ENCODE assay signal across 11 cellular contexts in genomic region chr7:1874522-1875389, GRCh38.
DNase-seq lines count a peak whose midpoint lies in the region; FAIRE-seq and TF ChIP-seq lines count a peak whose summit lies in the region.
"Had no signal": no experiment of that assay in that cellular context is flagged by ENCODE, and none has a peak within 500 bp of the region (broad histone marks: within the 10 kb centered on the region; RNA-seq: fewer than 3 reads in every experiment).

No MANE protein-coding gene starts in this region.

- 67 to 89% (median 67%) methylated on average over 15 to 22 of the region's 23 CpGs for WGBS in ovary, 3 donors

- H3K27ac ChIP-seq in colonic mucosa (no peak overlapping the region), uterus (no peak overlapping the region), ovary (no peak overlapping the region)
- H3K27ac ChIP-seq: Peyer's patch, sigmoid colon had no signal

- H3K4me3 ChIP-seq in colonic mucosa (no peak overlapping the region), uterus (no peak overlapping the region), ovary (no peak overlapping the region)
- H3K4me3 ChIP-seq: Peyer's patch, sigmoid colon had no signal

- H3K9me3 ChIP-seq in colonic mucosa = no peaks in the 10 kb centered on the region
- no peaks in the 10 kb centered on the region for H3K9me3 ChIP-seq in uterus
- H3K9me3 ChIP-seq in ovary = no peaks in the 10 kb centered on the region

- TF ChIP-seq EP300 in ovary (IDR thresholded peaks at IDR 0.05) = no peak

- intact Hi-C loops in colonic mucosa (cut with DNase I) (no loop called here), uterus (cut with DNase I; ENCODE audit: low total_unique reads) (no loop called here), ovary (cut with DNase I) (no loop called here)

- H3K4me1 ChIP-seq in colonic mucosa = peaks cover 4% of the 10 kb centered on the region
- H3K4me1 ChIP-seq in uterus = no peaks in the 10 kb centered on the region
- no peaks in the 10 kb centered on the region for H3K4me1 ChIP-seq in ovary (ENCODE audit: insufficient read depth)
- H3K4me1 ChIP-seq: Peyer's patch, sigmoid colon had no signal

- no peaks in the 10 kb centered on the region for H3K27me3 ChIP-seq in colonic mucosa
- no peaks in the 10 kb centered on the region for H3K27me3 ChIP-seq in uterus
- no peaks in the 10 kb centered on the region for H3K27me3 ChIP-seq in ovary
- H3K27me3 ChIP-seq: Peyer's patch, sigmoid colon had no signal

- FAIRE-seq in GM12891 (lab: Jason Lieb, UNC) = peak; percentile 13

- TF ChIP-seq CTCF in colonic mucosa (IDR thresholded peaks at IDR 0.05) (no peak), uterus (IDR thresholded peaks at IDR 0.05) (no peak), ovary (IDR thresholded peaks at IDR 0.05) (no peak)

- H3K36me3 ChIP-seq in colonic mucosa (no peaks in the 10 kb centered on the region), uterus (no peaks in the 10 kb centered on the region), ovary (no peaks in the 10 kb centered on the region)
- H3K36me3 ChIP-seq: Peyer's patch, sigmoid colon had no signal

- TF ChIP-seq POLR2A in GM12891 (IDR thresholded peaks at IDR 0.05; ENCODE audit: low read depth, low read length) (no peak), uterus (IDR thresholded peaks at IDR 0.05) (no peak), ovary (IDR thresholded peaks at IDR 0.05) (no peak)

- H3K9ac ChIP-seq in colonic mucosa (ENCODE audit: low read depth in 2 of 2, low read length in 2 of 2) = no peak overlapping the region

- DNase-seq in GM12891 (ENCODE audit: insufficient read length, low spot score) (no peak), NCI-H187 (lab: John Stamatoyannopoulos, UW) (peak; percentile 62 to 88), colonic mucosa (peak; percentile 27), retina (peak; percentile 58), uterus (no peak), ovary (no peak)
- no peak for DNase-seq in activated CD4-positive, alpha-beta T cell treated with anti-CD3 and anti-CD28 coated beads for 4 hours
- DNase-seq: NCI-H1930, sigmoid colon, T-helper 2 cell had no signal

TF ChIP-seq in GM12891, 5 proteins besides CTCF, POLR2A, EP300 and RAD21:
- TF ChIP-seq TAF1 (IDR thresholded peaks at IDR 0.05; ENCODE audit: low read depth, low read length) (no peak), POLR2AphosphoS5 (IDR thresholded peaks at IDR 0.05; ENCODE audit: low read depth, low read length) (no peak), POU2F2 (IDR thresholded peaks at IDR 0.05; ENCODE audit: low read depth, low read length) (no peak), PAX5 (IDR thresholded peaks at IDR 0.05; ENCODE audit: insufficient read depth, low read length, severe bottlenecking) (no peak), SPI1 (IDR thresholded peaks at IDR 0.05; ENCODE audit: low read depth, low read length) (no peak)

Comparison
In these comparisons a context has a peak if more than half of its experiments do, and no peak if none do; other contexts are left out.
1. DNase-seq: peak in NCI-H187 (2 of 2), colonic mucosa (single experiment) and retina (single experiment); none in GM12891 (single experiment), activated CD4-positive, alpha-beta T cell treated with anti-CD3 and anti-CD28 coated beads for 4 hours (0 of 2), uterus (0 of 2) and ovary (0 of 5).